Comparison of ENCODE assay signal across 18 cellular contexts in genomic region chr2:181848356-181848876, GRCh38. TPM values are rescaled to one million over a fixed set of nuclear protein-coding genes. Genes with fewer than 3 reads are reported as not detected.
A peak's percentile ranks its signal among the peaks of the same experiment; 100 is the strongest.
DNase-seq lines count a peak whose midpoint lies in the region; ATAC-seq and TF ChIP-seq lines count a peak whose summit lies in the region.
"Had no signal": no experiment of that assay in that cellular context is flagged by ENCODE, and none has a peak within 500 bp of the region (broad histone marks: within the 10 kb centered on the region; RNA-seq: fewer than 3 reads in every experiment).

No MANE protein-coding gene starts in this region.

- no peak for ATAC-seq in SK-N-SH treated with all-trans-retinoic acid at 6 μM for 48 hours
- ATAC-seq in stimulated activated effector memory CD8-positive, alpha-beta T cell treated with anti-CD3 and anti-CD28 coated beads, Interleukin-12 subunit alpha, Interleukin-12 subunit beta, amount 100 ng/mL, for 72 hours, result peak; percentile 28
- ATAC-seq in HG03521 (IDR thresholded peaks at IDR 0.05; ENCODE audit: unreplicated experiment), result no peak

- H2AFZ ChIP-seq in SK-N-SH (ENCODE audit: low read depth), result peak overlapping the region; percentile 35; the same call in 1 of the 2 replicates

- 97% methylated on average over 3 of the region's 3 CpGs for WGBS in SK-N-SH (ENCODE audit: low lambda C conversion rate)

- H3F3A ChIP-seq in SK-N-SH (replicated peaks; ENCODE audit: insufficient read depth), result no peaks in the 10 kb centered on the region

- H3K27ac ChIP-seq in SK-N-SH (ENCODE audit: low read depth in 2 of 2, low read length in 1 of 2), result peak overlapping the region in 1 of 2 experiments; percentile 11; a peak in 1 of 4 replicates

- no peak for TF ChIP-seq EP300 in SK-N-SH (IDR thresholded peaks at IDR 0.05; ENCODE audit: borderline replicate concordance in 1 of 2, low read depth in 1 of 2, low read length in 1 of 2)

- no peaks in the 10 kb centered on the region for H4K20me1 ChIP-seq in SK-N-SH (ENCODE audit: insufficient read depth)

- TF ChIP-seq CTCF in SK-N-SH (IDR thresholded peaks at IDR 0.05), result no peak

- no peaks in the 10 kb centered on the region for H3K4me1 Mint-ChIP-seq in stimulated activated effector memory CD8-positive, alpha-beta T cell treated with anti-CD3 and anti-CD28 coated beads, Interleukin-12 subunit alpha, Interleukin-12 subunit beta, amount 100 ng/mL, for 72 hours

- H3K79me2 ChIP-seq in SK-N-SH (ENCODE audit: insufficient read depth), result no peaks in the 10 kb centered on the region

- no peak for TF ChIP-seq RAD21 in SK-N-SH (IDR thresholded peaks at IDR 0.05; ENCODE audit: low read length)

- H3K9me3 Mint-ChIP-seq in stimulated activated effector memory CD8-positive, alpha-beta T cell treated with anti-CD3 and anti-CD28 coated beads, Interleukin-12 subunit alpha, Interleukin-12 subunit beta, amount 100 ng/mL, for 72 hours, result no peaks in the 10 kb centered on the region
- H3K9me3 Mint-ChIP-seq: activated CD4-positive, alpha-beta memory T cell treated with anti-CD3 and anti-CD28 coated beads, Interleukin-2, amount 10 ng/mL, durations not matched to agents 7 days and 5 days; activated T-helper 1 cell treated with anti-CD3 and anti-CD28 coated beads, Interleukin-12 subunit alpha, Interleukin-12 subunit beta, Interleukin-2, Interleukin-4 antibody, amounts not matched to agents 30 ng/mL and 10 ng/mL and 1 ng/mL, durations not matched to agents 14 hours and 24 hours and 36 hours; CD4-positive, alpha-beta memory T cell; type B pancreatic cell had no signal

- no peaks in the 10 kb centered on the region for H3K9me3 ChIP-seq in SK-N-SH

- peaks cover 0 to 9% of the 10 kb centered on the region in 2 experiments; a peak in 2 of 4 replicates for H3K4me1 ChIP-seq in SK-N-SH (ENCODE audit: control insufficient read depth in 1 of 2, insufficient read depth in 2 of 2, low read depth in 1 of 2, low read length in 1 of 2)

- POLR2A ChIA-PET in SK-N-SH (lab: Yijun Ruan, JAX), result no interaction called here

- H3K36me3 Mint-ChIP-seq in stimulated activated effector memory CD8-positive, alpha-beta T cell treated with anti-CD3 and anti-CD28 coated beads, Interleukin-12 subunit alpha, Interleukin-12 subunit beta, amount 100 ng/mL, for 72 hours, result no peaks in the 10 kb centered on the region
- H3K36me3 Mint-ChIP-seq: CD4-positive, alpha-beta memory T cell; type B pancreatic cell had no signal

- no peak overlapping the region for H3K4me3 Mint-ChIP-seq in stimulated activated effector memory CD8-positive, alpha-beta T cell treated with anti-CD3 and anti-CD28 coated beads, Interleukin-12 subunit alpha, Interleukin-12 subunit beta, amount 100 ng/mL, for 72 hours
- H3K4me3 Mint-ChIP-seq: activated CD4-positive, alpha-beta memory T cell treated with anti-CD3 and anti-CD28 coated beads, Interleukin-2, amount 10 ng/mL, durations not matched to agents 7 days and 5 days; activated T-helper 1 cell treated with anti-CD3 and anti-CD28 coated beads, Interleukin-12 subunit alpha, Interleukin-12 subunit beta, Interleukin-2, Interleukin-4 antibody, amounts not matched to agents 30 ng/mL and 10 ng/mL and 1 ng/mL, durations not matched to agents 14 hours and 24 hours and 36 hours; CD4-positive, alpha-beta memory T cell; type B pancreatic cell had no signal

- no peaks in the 10 kb centered on the region for H3K9me2 ChIP-seq in SK-N-SH

- H3K4me3 ChIP-seq in SK-N-SH (ENCODE audit: low read depth in 2 of 2, low read length in 1 of 2), result no peak overlapping the region
- H3K4me3 ChIP-seq: lung had no signal

- CTCF ChIA-PET in SK-N-SH (lab: Yijun Ruan, JAX), result no interaction called here

- no peak for DNase-seq in SK-N-SH
- peak; percentile 11 for DNase-seq in NCI-H1436 treated with DMSO at 0.1 percent for 48 hours (lab: John Stamatoyannopoulos, UW)
- DNase-seq in hepatic stellate cell (ENCODE audit: low spot score), result peak; percentile 0
- no peak for DNase-seq in stimulated activated effector memory CD8-positive, alpha-beta T cell treated with anti-CD3 and anti-CD28 coated beads, Interleukin-12 subunit alpha, Interleukin-12 subunit beta, amount 100 ng/mL, for 72 hours (ENCODE audit: low spot score in 2 of 2)
- DNase-seq in NCI-H446 (lab: John Stamatoyannopoulos, UW), result no peak
- no peak for DNase-seq in kidney tubule cell (ENCODE audit: low spot score)
- DNase-seq: activated CD4-positive, alpha-beta memory T cell treated with anti-CD3 and anti-CD28 coated beads, Interleukin-2, amount 10 ng/mL, durations not matched to agents 7 days and 5 days; CD4-positive, alpha-beta memory T cell; cerebellar nuclear complex; foreskin fibroblast; NCI-H1092; NCI-H345; stimulated activated CD4-positive, alpha-beta T cell treated with anti-CD3 and anti-CD28 coated beads, Interleukin-4, amount 100 ng/mL, for 24 hours had no signal

- H3K9ac ChIP-seq in SK-N-SH, result no peak overlapping the region

- H3K4me2 ChIP-seq in SK-N-SH, result no peak overlapping the region

- no peaks in the 10 kb centered on the region for H3K36me3 ChIP-seq in SK-N-SH (replicated peaks in 1 of 2; ENCODE audit: control insufficient read depth in 1 of 2, insufficient read depth in 2 of 2, low read length in 1 of 2)

- no peaks in the 10 kb centered on the region for H3K27me3 ChIP-seq in SK-N-SH (ENCODE audit: insufficient read depth)

- no peak overlapping the region for H3K27ac Mint-ChIP-seq in stimulated activated effector memory CD8-positive, alpha-beta T cell treated with anti-CD3 and anti-CD28 coated beads, Interleukin-12 subunit alpha, Interleukin-12 subunit beta, amount 100 ng/mL, for 72 hours
- H3K27ac Mint-ChIP-seq: activated CD4-positive, alpha-beta memory T cell treated with anti-CD3 and anti-CD28 coated beads, Interleukin-2, amount 10 ng/mL, durations not matched to agents 7 days and 5 days; activated T-helper 1 cell treated with anti-CD3 and anti-CD28 coated beads, Interleukin-12 subunit alpha, Interleukin-12 subunit beta, Interleukin-2, Interleukin-4 antibody, amounts not matched to agents 30 ng/mL and 10 ng/mL and 1 ng/mL, durations not matched to agents 14 hours and 24 hours and 36 hours; CD4-positive, alpha-beta memory T cell; type B pancreatic cell had no signal

TF ChIP-seq in SK-N-SH, 30 proteins besides CTCF, POLR2A, EP300 and RAD21 (continues in another document):
- TF ChIP-seq USF2 (IDR thresholded peaks at IDR 0.05; ENCODE audit: borderline replicate concordance, low read depth, low read length), result no peak
- TF ChIP-seq ELF1 (IDR thresholded peaks at IDR 0.05), result no peak
- TF ChIP-seq FOXM1 (IDR thresholded peaks at IDR 0.05; ENCODE audit: low read depth), result no peak
- TF ChIP-seq FOXJ3 (CRISPR knock-in tag; IDR thresholded peaks at IDR 0.05), result no peak
- no peak for TF ChIP-seq ZBTB33 (IDR thresholded peaks at IDR 0.05; ENCODE audit: borderline replicate concordance, low read depth)

TF ChIP-seq in SK-N-SH treated with all-trans-retinoic acid at 6 μM for 48 hours, 23 proteins besides CTCF, POLR2A, EP300 and RAD21:
- TF ChIP-seq TCF4 (CRISPR knock-in tag; IDR thresholded peaks at IDR 0.05; ENCODE audit: borderline replicate concordance), result no peak
- no peak for TF ChIP-seq PATZ1 (CRISPR knock-in tag; IDR thresholded peaks at IDR 0.05; ENCODE audit: borderline replicate concordance)
- no peak for TF ChIP-seq ZNF565 (CRISPR knock-in tag; conservative IDR thresholded peaks at IDR 0.05; ENCODE audit: low read depth)
- TF ChIP-seq ZFP3 (CRISPR knock-in tag; IDR thresholded peaks at IDR 0.05), result no peak
- no peak for TF ChIP-seq ZFP30 (CRISPR knock-in tag; IDR thresholded peaks at IDR 0.05)
- no peak for TF ChIP-seq RARB (CRISPR knock-in tag; IDR thresholded peaks at IDR 0.05)
- no peak for TF ChIP-seq CREB5 (CRISPR knock-in tag; IDR thresholded peaks at IDR 0.05; ENCODE audit: low read depth)
- no peak for TF ChIP-seq CSDC2 (CRISPR knock-in tag; IDR thresholded peaks at IDR 0.05)

RNA-seq across cellular contexts. Expression of gene ITPRID2, which starts 43.1 kb away (rescaled TPM):
- 41.9 and 53.1 TPM in 2 replicates for polyA plus RNA-seq in SK-N-SH (2012; rRNA removed)
- 47.6 and 51.2 TPM in 2 replicates for polyA plus RNA-seq in SK-N-SH (2012; cell fraction: cytosol; rRNA removed)
- polyA plus RNA-seq in SK-N-SH (2012; cell fraction: nucleus; rRNA removed), result 76.3 and 107 TPM in 2 replicates

Comparison
In these comparisons a context has a peak if more than half of its experiments do, and no peak if none do; other contexts are left out.
1. DNase-seq: peak in NCI-H1436 treated with DMSO at 0.1 percent for 48 hours (single experiment) and hepatic stellate cell (single experiment); none in SK-N-SH (single experiment), stimulated activated effector memory CD8-positive, alpha-beta T cell treated with anti-CD3 and anti-CD28 coated beads, Interleukin-12 subunit alpha, Interleukin-12 subunit beta, amount 100 ng/mL, for 72 hours (0 of 2), NCI-H446 (0 of 2) and kidney tubule cell (single experiment).